In the genomic region with DNA sequence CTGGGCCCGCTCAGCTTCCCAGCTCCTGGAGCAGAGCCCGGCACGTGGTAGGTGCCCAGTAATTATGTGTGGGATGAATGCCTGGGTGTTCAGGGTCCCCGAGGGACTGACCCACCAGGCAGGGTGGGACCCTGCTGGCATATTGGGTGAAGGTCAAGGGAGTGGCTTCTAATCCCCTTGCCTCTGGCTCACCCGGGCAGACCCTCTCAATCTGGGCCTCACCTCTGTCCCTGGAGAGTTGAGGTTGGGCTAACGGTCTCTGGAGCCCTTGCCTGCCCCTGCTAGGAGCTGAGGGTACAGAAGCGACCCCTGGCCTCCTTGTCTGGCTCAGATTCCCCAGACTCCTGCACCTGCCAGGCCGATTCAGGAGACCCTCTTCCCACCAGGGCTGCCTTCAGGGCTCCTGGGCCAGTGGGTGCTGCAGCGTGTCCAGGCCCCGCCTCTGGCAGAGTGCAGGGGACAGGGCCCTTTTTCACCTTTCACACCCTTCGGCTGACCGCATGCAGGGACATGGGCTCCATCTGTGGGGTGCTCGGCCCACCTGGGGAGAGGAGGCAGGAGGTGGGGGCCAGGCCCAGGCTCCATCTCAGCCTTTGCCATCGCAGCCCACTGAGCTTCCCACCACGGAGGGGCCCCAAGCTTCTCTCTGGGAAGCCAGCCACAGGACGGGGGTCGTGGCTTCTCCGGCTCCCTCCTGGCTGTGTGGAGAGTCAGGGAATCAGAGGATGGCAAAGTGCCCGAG, we compare ENCODE assay signal across 1 cellular context.
TF ChIP-seq lines count a peak whose summit lies in the region.

No MANE protein-coding gene starts in this region.

TF ChIP-seq in GM12878, 131 proteins besides CTCF, POLR2A, EP300 and RAD21:
- TF ChIP-seq ZSCAN29 (IDR thresholded peaks at IDR 0.05) (no peak), RCOR1 (conservative IDR thresholded peaks at IDR 0.05; ENCODE audit: low read depth, low read length) (no peak), MXI1 (IDR thresholded peaks at IDR 0.05; ENCODE audit: low read depth, low read length) (no peak), YY1 (IDR thresholded peaks at IDR 0.05; ENCODE audit: low read depth, low read length) (no peak), HDGF (IDR thresholded peaks at IDR 0.05) (no peak), USF2 (IDR thresholded peaks at IDR 0.05; ENCODE audit: borderline replicate concordance, low read depth, low read length) (no peak)
TF ChIP-seq in GM12878: peak in this region for 0.
